Comparison of ENCODE assay signal across 30 cellular contexts in the genomic region with DNA sequence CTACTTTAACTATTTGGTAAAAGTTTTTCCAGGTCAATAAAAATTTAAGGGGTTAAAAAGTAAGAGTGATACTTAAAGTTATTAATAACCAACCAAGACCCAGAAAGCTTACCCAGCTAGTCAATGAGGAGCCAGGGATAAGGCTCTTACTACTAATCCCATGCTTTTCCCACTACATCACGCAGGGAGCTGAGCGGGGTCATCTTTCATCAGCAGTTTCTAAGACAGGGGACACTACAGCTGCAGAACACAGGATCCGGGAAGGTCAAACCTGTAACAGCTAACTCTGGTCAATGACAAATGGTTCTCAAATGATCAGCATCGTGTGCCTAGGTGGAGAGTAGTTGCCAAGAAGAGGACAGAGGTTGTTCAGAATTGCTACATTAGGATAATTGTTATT.
"Had no signal": no experiment of that assay in that cellular context is flagged by ENCODE, and none has a peak within 500 bp of the region (broad histone marks: within the 10 kb centered on the region; RNA-seq: fewer than 3 reads in every experiment).

No MANE protein-coding gene starts in this region.

- H3K4me1 Mint-ChIP-seq: nephron, neural crest cell had no signal

- H3K27me3 ChIP-seq: left lung, pancreas, stomach, testis, thyroid gland, upper lobe of right lung, uterus had no signal

- H3K36me3 ChIP-seq: uterus had no signal

- H3K4me3 ChIP-seq: left lung, lower lobe of right lung, pancreas, skin epidermis, stomach, thyroid gland, upper lobe of right lung, uterus had no signal

- H3K4me3 Mint-ChIP-seq: immature natural killer cell; naive thymus-derived CD8-positive, alpha-beta T cell; nephron; neural crest cell; stimulated activated naive B cell treated with anti-CD40 and anti-IgM and Interleukin-4, amounts not matched to agents 10 μg/mL and 1 μg/mL and 100 μg/mL, for 72 hours had no signal

- DNase-seq: hypothalamus; immature natural killer cell; kidney; left colon; left lung; lower lobe of right lung; mammary epithelial cell; mesenchymal stem cell; naive thymus-derived CD8-positive, alpha-beta T cell; nucleus accumbens; pancreas; posterior cingulate gyrus; right cardiac atrium; stimulated activated CD4-positive, alpha-beta T cell treated with anti-CD3 and anti-CD28 coated beads, Interleukin-12 subunit alpha, Interleukin-12 subunit beta, amount 100 ng/mL, for 4 hours; stimulated activated CD4-positive, alpha-beta T cell treated with anti-CD3 and anti-CD28 coated beads, Interleukin-15, amount 100 ng/mL, for 24 hours; stimulated activated CD4-positive, alpha-beta T cell treated with anti-CD3 and anti-CD28 coated beads, Interleukin-2, amount 100 ng/mL, for 24 hours; stimulated activated CD4-positive, alpha-beta T cell treated with anti-CD3 and anti-CD28 coated beads, Interleukin-4, amount 100 ng/mL, for 1 hour; stimulated activated naive B cell treated with anti-CD40 and anti-IgM and Interleukin-4, amounts not matched to agents 10 μg/mL and 1 μg/mL and 100 μg/mL, for 72 hours; stimulated activated naive CD8-positive, alpha-beta T cell treated with anti-CD3 and anti-CD28 coated beads, Interleukin-15, Interleukin-2, amounts not matched to agents 100 U/mL and 50 U/mL, for 24 hours; stomach; testis; thyroid gland; trophoblast cell; upper lobe of right lung; uterus had no signal

- H3K9me3 ChIP-seq: left lung, lower lobe of right lung, pancreas, stomach, testis, thyroid gland, upper lobe of right lung, uterus had no signal

- ATAC-seq: left colon; left lung; lower lobe of right lung; naive thymus-derived CD8-positive, alpha-beta T cell; right cardiac atrium; sciatic nerve; stimulated activated naive B cell treated with anti-CD40 and anti-IgM and Interleukin-4, amounts not matched to agents 10 μg/mL and 1 μg/mL and 100 μg/mL, for 72 hours; stimulated activated naive CD8-positive, alpha-beta T cell treated with anti-CD3 and anti-CD28 coated beads, Interleukin-15, Interleukin-2, amounts not matched to agents 100 U/mL and 50 U/mL, for 24 hours; upper lobe of right lung had no signal

- FAIRE-seq: islet of Langerhans, kidney, pancreas had no signal

- H3K4me1 ChIP-seq: left lung, lower lobe of right lung, pancreas, stomach, testis, thyroid gland, upper lobe of right lung, uterus had no signal

- H3K27me3 Mint-ChIP-seq: naive thymus-derived CD8-positive, alpha-beta T cell; stimulated activated naive B cell treated with anti-CD40 and anti-IgM and Interleukin-4, amounts not matched to agents 10 μg/mL and 1 μg/mL and 100 μg/mL, for 72 hours had no signal

- H3K27ac ChIP-seq: left lung, lower lobe of right lung, pancreas, skin epidermis, stomach, testis, thyroid gland, upper lobe of right lung, uterus had no signal

- H3K9me3 Mint-ChIP-seq: immature natural killer cell; naive thymus-derived CD8-positive, alpha-beta T cell; nephron; neural crest cell; stimulated activated naive B cell treated with anti-CD40 and anti-IgM and Interleukin-4, amounts not matched to agents 10 μg/mL and 1 μg/mL and 100 μg/mL, for 72 hours had no signal

- H3K27ac Mint-ChIP-seq: immature natural killer cell; stimulated activated naive B cell treated with anti-CD40 and anti-IgM and Interleukin-4, amounts not matched to agents 10 μg/mL and 1 μg/mL and 100 μg/mL, for 72 hours had no signal
